In genomic region chr19:4391701-4392543, GRCh38 we compare ENCODE assay signal across 1 cellular context.
TF ChIP-seq lines count a peak whose summit lies in the region.

No MANE protein-coding gene starts in this region.

TF ChIP-seq in K562, 482 proteins besides CTCF, POLR2A, EP300 and RAD21:
- TF ChIP-seq NRF1 (conservative IDR thresholded peaks at IDR 0.05 in 1 of 2, IDR thresholded peaks at IDR 0.05 in 1 of 2): no peak
- TF ChIP-seq RBFOX2 (IDR thresholded peaks at IDR 0.05; ENCODE audit: low read depth, low read length): peak; percentile 53
- no peak for TF ChIP-seq PCBP1 (IDR thresholded peaks at IDR 0.05; ENCODE audit: low read depth, low read length, poor library complexity, severe bottlenecking)
- TF ChIP-seq POLR2G (IDR thresholded peaks at IDR 0.05; ENCODE audit: low read depth, low read length): peak; percentile 35; the same call in 1 of the 2 replicates
- TF ChIP-seq ZNF436 (CRISPR knock-in tag; IDR thresholded peaks at IDR 0.05): no peak
